ENCODE assay signal across 9 cellular contexts in genomic region chr6:96520039-96520850, GRCh38. TPM values are rescaled to one million over a fixed set of nuclear protein-coding genes. Genes with fewer than 3 reads are reported as not detected.
DNase-seq lines count a peak whose midpoint lies in the region; ATAC-seq and TF ChIP-seq lines count a peak whose summit lies in the region.
"Had no signal": no experiment of that assay in that cellular context is flagged by ENCODE, and none has a peak within 500 bp of the region (broad histone marks: within the 10 kb centered on the region; RNA-seq: fewer than 3 reads in every experiment).

No MANE protein-coding gene starts in this region.

- no peaks in the 10 kb centered on the region for H3K27me3 Mint-ChIP-seq in natural killer cell (ENCODE audit: low read depth in 2 of 2)

- peaks cover 14 to 35% of the 10 kb centered on the region in 2 donors for H3K4me1 Mint-ChIP-seq in natural killer cell

- H3K27ac ChIP-seq in duodenal mucosa (ENCODE audit: low read depth, low read length) = no peak overlapping the region

- DNase-seq in Caki2 (ENCODE audit: low read depth) (peak; percentile 45), NCI-H69 (lab: John Stamatoyannopoulos, UW) (peak; percentile 71), natural killer cell (no peak), NCI-H1436 (lab: John Stamatoyannopoulos, UW) (no peak), NCI-H2081 treated with DMSO at 0.1 percent for 48 hours (lab: John Stamatoyannopoulos, UW) (no peak)

- in situ Hi-C loops in Caki2 (cut with HindIII; ENCODE audit: low pct_unique_long_range_greater_than_20kb, low sequenced_read_pairs) = no loop called here

- H3K36me3 ChIP-seq in duodenal mucosa (ENCODE audit: control insufficient read depth in 1 of 2, insufficient read depth in 2 of 2, low read length in 2 of 2) = no peaks in the 10 kb centered on the region

- ATAC-seq in natural killer cell = no peak
- ATAC-seq in GM18519 (IDR thresholded peaks at IDR 0.05; ENCODE audit: low FRiP score, unreplicated experiment) = no peak
- no peak for ATAC-seq in HG03135 (IDR thresholded peaks at IDR 0.05; ENCODE audit: unreplicated experiment)

- peak overlapping the region; percentile 98 for H3K4me3 Mint-ChIP-seq in natural killer cell

- no peak for TF ChIP-seq CTCF in natural killer cell (IDR thresholded peaks at IDR 0.05)

- peak overlapping the region; percentile 79 to 96 for H3K9ac ChIP-seq in duodenal mucosa (ENCODE audit: low read depth in 1 of 2, low read length in 2 of 2)

- H3K36me3 Mint-ChIP-seq in natural killer cell = no peaks in the 10 kb centered on the region

- H3K4me1 ChIP-seq in duodenal mucosa (ENCODE audit: control insufficient read depth in 1 of 2, insufficient read depth in 2 of 2, low read length in 2 of 2) = peaks cover 16% of the 10 kb centered on the region in 2 donors

- H3K9me3 ChIP-seq in duodenal mucosa (ENCODE audit: control insufficient read depth in 1 of 2, low read length in 2 of 2) = no peaks in the 10 kb centered on the region

- peak overlapping the region; percentile 98 to 99 for H3K27ac Mint-ChIP-seq in natural killer cell

- H3K4me3 ChIP-seq in duodenal mucosa (ENCODE audit: low read depth in 1 of 2, low read length in 2 of 2) = peak overlapping the region; percentile 89 to 93

- intact Hi-C loops in natural killer cell (cut with micrococcal nuclease) = loop anchor here (5.0 kb wide), 1 partner anchor 943 kb away; the partner anchor contains the start of gene MANEA

- H3K27me3 ChIP-seq in duodenal mucosa (ENCODE audit: control insufficient read depth in 1 of 2, insufficient read depth in 2 of 2, low read length in 2 of 2) = no peaks in the 10 kb centered on the region

- H3K9me3 Mint-ChIP-seq in natural killer cell = no peaks in the 10 kb centered on the region

RNA-seq across cellular contexts. Expression of gene UFL1, which starts 1.4 kb away (rescaled TPM):
- total RNA-seq in Caki2 (2014; rRNA removed; shearing (Covaris generic); ENCODE audit: low replicate concordance) = 9.9 and 12.3 TPM in 2 replicates
- 10 to 100 TPM; 18.4 to 20.7 (median 19.0) TPM for total RNA-seq in natural killer cell

RNA-seq across cellular contexts. Expression of gene FHL5, which starts 42.7 kb away (rescaled TPM):
- total RNA-seq in Caki2 (2014; rRNA removed; shearing (Covaris generic); ENCODE audit: low replicate concordance) = not detected in 2 replicates
- total RNA-seq in natural killer cell = not detected
- total RNA-seq: pulmonary artery endothelial cell had no signal

Comparison
In these comparisons a context has a peak if more than half of its experiments do, and no peak if none do; other contexts are left out.
1. DNase-seq: peak in Caki2 (single experiment) and NCI-H69 (single experiment); none in natural killer cell (single experiment), NCI-H1436 (single experiment) and NCI-H2081 treated with DMSO at 0.1 percent for 48 hours (single experiment).